ENCODE assay signal across 8 cellular contexts in genomic region chr16:12459401-12459791, GRCh38.
A peak's percentile ranks its signal among the peaks of the same experiment; 100 is the strongest.
DNase-seq lines count a peak whose midpoint lies in the region; ATAC-seq, FAIRE-seq and TF ChIP-seq lines count a peak whose summit lies in the region.

No MANE protein-coding gene starts in this region.

- ATAC-seq in HG03354 (IDR thresholded peaks at IDR 0.05; ENCODE audit: poor library complexity, severe bottlenecking, unreplicated experiment), result peak; percentile 57
- peak; percentile 75 for ATAC-seq in GM12878

- CTCF ChIA-PET in GM12878 (lab: Yijun Ruan, JAX), result interaction anchor here (0.7 to 3.0 kb wide), 10 partner anchors 8 to 977 kb away, joined by 3 to 7 read pairs (median 4); no protein-coding TSS in a partner anchor

- TF ChIP-seq RAD21 in GM12878 (IDR thresholded peaks at IDR 0.05; ENCODE audit: insufficient read depth, low read depth, low read length), result no peak

- H3K79me2 ChIP-seq in GM12878 (ENCODE audit: control insufficient read depth, insufficient read depth, low read length), result no peaks in the 10 kb centered on the region

- H3K4me2 ChIP-seq in GM12878 (ENCODE audit: control insufficient read depth, insufficient read depth), result no peak overlapping the region

- in situ Hi-C loops in GM12878 (cut with MboI), result loop anchor here (10.0 kb wide), 1 partner anchor 345 kb away; the partner anchor contains the start of gene CPPED1

- H3K4me1 ChIP-seq in GM12878 (ENCODE audit: control insufficient read depth, insufficient read depth, low read length) (peaks cover 14% of the 10 kb centered on the region), neutrophil (ENCODE audit: control insufficient read depth in 1 of 2, insufficient read depth in 1 of 2, low read depth in 1 of 2, low read length in 1 of 2) (peaks cover 30 to 40% of the 10 kb centered on the region in 2 experiments)

- FAIRE-seq in GM12891 (lab: Jason Lieb, UNC) (no peak), GM12878 (lab: Jason Lieb, UNC) (no peak)

- intact Hi-C loops in GM12878 (cut with micrococcal nuclease; ENCODE audit: unreplicated experiment), result loop anchor here (5.0 kb wide), 4 partner anchors 78 to 438 kb away; no protein-coding TSS in a partner anchor

- POLR2A ChIA-PET in GM12878 (lab: Charles Lee), result interaction anchor here (1.2 to 1.7 kb wide), 2 partner anchors 76 to 293 kb away, joined by 5 read pairs; no protein-coding TSS in a partner anchor

- no peak for DNase-seq in GM12891 (ENCODE audit: insufficient read length, low spot score)
- no peak for DNase-seq in GM12878 (ENCODE audit: low read depth, low spot score)
- no peak for DNase-seq in NCI-H146 (lab: John Stamatoyannopoulos, UW)
- DNase-seq in superior temporal gyrus (ENCODE audit: extremely low spot score), result no peak
- DNase-seq in cerebellum (ENCODE audit: low spot score), result no peak
- no peak for DNase-seq in effector CD4-positive, alpha-beta T cell

- BruUV-seq in GM12878 (replicated peaks; lab: Mats Ljungman, UMichigan), result no TSS peak

- H3K9me3 ChIP-seq in GM12878 (replicated peaks; ENCODE audit: control insufficient read depth, insufficient read depth, low read length) (no peaks in the 10 kb centered on the region; the same call in 2 of the 3 replicates), neutrophil (no peaks in the 10 kb centered on the region)

- SMC1A ChIA-PET in GM12878 (lab: Charles Lee; ENCODE audit: uncharacterized antibody, unreplicated experiment), result interaction anchor here (0.6 to 3.0 kb wide), 16 partner anchors 8 to 299 kb away, joined by 3 to 19 read pairs (median 3); no protein-coding TSS in a partner anchor

- TF ChIP-seq EP300 in GM12878 (IDR thresholded peaks at IDR 0.05; ENCODE audit: borderline replicate concordance in 1 of 2, control insufficient read depth in 1 of 2, low read depth in 2 of 2, low read length in 2 of 2), result no peak

- TF ChIP-seq CTCF in GM12878 (IDR thresholded peaks at IDR 0.05 in 2 of 3, conservative IDR thresholded peaks at IDR 0.05 in 1 of 3; ENCODE audit: control insufficient read depth in 2 of 3, extremely low read depth in 1 of 3, insufficient read depth in 1 of 3, low read depth in 3 of 3, low read length in 3 of 3) (no peak), neutrophil (IDR thresholded peaks at IDR 0.05) (no peak)

- H3K27ac ChIP-seq in GM12878 (ENCODE audit: control insufficient read depth, insufficient read depth) (peak overlapping the region; percentile 21), neutrophil (peak overlapping the region; percentile 97)

- H3K36me3 ChIP-seq in GM12878 (ENCODE audit: control insufficient read depth in 2 of 2, insufficient read depth in 2 of 2, low read length in 1 of 2) (peaks cover 0 to 4% of the 10 kb centered on the region in 2 experiments; a peak in 1 of 4 replicates), neutrophil (no peaks in the 10 kb centered on the region)

- no peak overlapping the region; the same call in 1 of the 2 replicates for H2AFZ ChIP-seq in GM12878 (ENCODE audit: control insufficient read depth, low read depth, low read length)

- no peak for TF ChIP-seq POLR2A in GM12891 (IDR thresholded peaks at IDR 0.05; ENCODE audit: low read depth, low read length)
- TF ChIP-seq POLR2A in GM12878 (IDR thresholded peaks at IDR 0.05; ENCODE audit: low read depth, low read length), result no peak

- no peak overlapping the region for H3K4me3 ChIP-seq in GM12878
- peak overlapping the region; percentile 52 to 53 for H3K4me3 ChIP-seq in neutrophil (ENCODE audit: low read depth in 1 of 2, low read length in 1 of 2)

- RAD21 ChIA-PET in GM12878 (lab: Charles Lee; ENCODE audit: unreplicated experiment), result interaction anchor here (0.7 to 2.5 kb wide), 9 partner anchors 55 to 114 kb away, joined by 3 to 8 read pairs (median 5); no protein-coding TSS in a partner anchor

- H3K9ac ChIP-seq in GM12878 (ENCODE audit: control insufficient read depth, insufficient read depth, low read length), result no peak overlapping the region

- H3K27me3 ChIP-seq in GM12878 (replicated peaks in 1 of 2; ENCODE audit: control insufficient read depth in 2 of 2, insufficient read depth in 2 of 2, low read length in 1 of 2), result no peaks in the 10 kb centered on the region
- H3K27me3 ChIP-seq in neutrophil, result no peaks in the 10 kb centered on the region

- no peaks in the 10 kb centered on the region for H4K20me1 ChIP-seq in GM12878 (ENCODE audit: control insufficient read depth, insufficient read depth)

- 63% methylated on average over 7 of the region's 7 CpGs for WGBS in GM12878 (ENCODE audit: insufficient coverage, insufficient replicate concordance, low lambda C conversion rate, missing lambda C conversion rate)

TF ChIP-seq in GM12891, 5 proteins besides CTCF, POLR2A, EP300 and RAD21:
- TF ChIP-seq SPI1 (IDR thresholded peaks at IDR 0.05; ENCODE audit: low read depth, low read length) (peak; percentile 96), PAX5 (IDR thresholded peaks at IDR 0.05; ENCODE audit: insufficient read depth, low read length, severe bottlenecking) (no peak), POLR2AphosphoS5 (IDR thresholded peaks at IDR 0.05; ENCODE audit: low read depth, low read length) (peak; percentile 58; the same call in 1 of the 2 replicates), POU2F2 (IDR thresholded peaks at IDR 0.05; ENCODE audit: low read depth, low read length) (0 out of 2 replicates have a peak, but pooled peaks have one; percentile 37), TAF1 (IDR thresholded peaks at IDR 0.05; ENCODE audit: low read depth, low read length) (no peak)

TF ChIP-seq in GM12878, 131 proteins besides CTCF, POLR2A, EP300 and RAD21 (continues in another document):
- TF ChIP-seq BRCA1 (IDR thresholded peaks at IDR 0.05; ENCODE audit: low read depth, low read length), result no peak
- TF ChIP-seq ATF3 (IDR thresholded peaks at IDR 0.05; ENCODE audit: borderline replicate concordance, extremely low read depth, low read depth, low read length), result no peak
- no peak for TF ChIP-seq CHD2 (IDR thresholded peaks at IDR 0.05; ENCODE audit: borderline replicate concordance, low read depth, low read length)
- TF ChIP-seq TCF3 (IDR thresholded peaks at IDR 0.05; ENCODE audit: borderline replicate concordance, insufficient read depth, low read depth, low read length), result no peak
- TF ChIP-seq ASH2L (IDR thresholded peaks at IDR 0.05; ENCODE audit: borderline replicate concordance, low read depth), result no peak
- no peak for TF ChIP-seq PBX3 (IDR thresholded peaks at IDR 0.05; ENCODE audit: insufficient replicate concordance, low read depth, low read length)
- TF ChIP-seq EGR1 (IDR thresholded peaks at IDR 0.05; ENCODE audit: borderline replicate concordance in 1 of 2, low read depth in 2 of 2, low read length in 2 of 2), result no peak
- no peak for TF ChIP-seq ZNF207 (IDR thresholded peaks at IDR 0.05; ENCODE audit: borderline replicate concordance)
- no peak for TF ChIP-seq CBX5 (IDR thresholded peaks at IDR 0.05; ENCODE audit: low read depth)
- TF ChIP-seq IKZF1 (conservative IDR thresholded peaks at IDR 0.05), result peak; percentile 31
- no peak for TF ChIP-seq STAT1 (conservative IDR thresholded peaks at IDR 0.05)
- TF ChIP-seq SRF (IDR thresholded peaks at IDR 0.05; ENCODE audit: low read depth in 2 of 2, low read length in 2 of 2), result no peak
- TF ChIP-seq SREBF1 (IDR thresholded peaks at IDR 0.05; ENCODE audit: low read length), result no peak
- TF ChIP-seq ZBTB11 (CRISPR knock-in tag; IDR thresholded peaks at IDR 0.05), result no peak
- no peak for TF ChIP-seq ZNF217 (IDR thresholded peaks at IDR 0.05)
- no peak for TF ChIP-seq NR2F1 (conservative IDR thresholded peaks at IDR 0.05)
- TF ChIP-seq SMAD5 (IDR thresholded peaks at IDR 0.05; ENCODE audit: low read depth), result no peak
